Comparison of ENCODE assay signal across 8 cellular contexts in genomic region chr11:16791494-16791961, GRCh38. TPM values are rescaled to one million over a fixed set of nuclear protein-coding genes. Genes with fewer than 3 reads are reported as not detected.
DNase-seq lines count a peak whose midpoint lies in the region; ATAC-seq and TF ChIP-seq lines count a peak whose summit lies in the region.

No MANE protein-coding gene starts in this region.

- H3K27me3 ChIP-seq in Peyer's patch (no peaks in the 10 kb centered on the region), fibroblast of lung (ENCODE audit: control insufficient read depth, insufficient read depth, low read length) (no peaks in the 10 kb centered on the region), trophoblast cell (ENCODE audit: insufficient read depth, low read length) (no peaks in the 10 kb centered on the region)

- H2AFZ ChIP-seq in fibroblast of lung (ENCODE audit: low read length), result peak overlapping the region; percentile 63
- H2AFZ ChIP-seq in trophoblast cell (ENCODE audit: insufficient read depth, low read length, poor library complexity), result no peak overlapping the region

- no CpG with 5 or more reads among the region's 9 CpGs for WGBS in trophoblast cell (ENCODE audit: extremely low coverage, insufficient coverage, insufficient read length)

- H3K4ac ChIP-seq in trophoblast cell (ENCODE audit: low read depth, low read length), result no peak overlapping the region

- no peak overlapping the region for H3K9ac ChIP-seq in fibroblast of lung (ENCODE audit: insufficient read depth, low read length)
- no peak overlapping the region for H3K9ac ChIP-seq in trophoblast cell (ENCODE audit: low read length)

- H2AK5ac ChIP-seq in trophoblast cell (ENCODE audit: low read length), result peak overlapping the region; percentile 8

- no peak overlapping the region for H2BK5ac ChIP-seq in trophoblast cell (ENCODE audit: low read depth, low read length, poor library complexity)

- H3K79me2 ChIP-seq in fibroblast of lung (ENCODE audit: control insufficient read depth, insufficient read depth, low read length) (no peaks in the 10 kb centered on the region), trophoblast cell (ENCODE audit: control insufficient read depth, insufficient read depth, low read length, poor library complexity) (no peaks in the 10 kb centered on the region)

- peak overlapping the region; percentile 22 for H4K91ac ChIP-seq in trophoblast cell (ENCODE audit: low read depth, low read length)

- H3K9me3 ChIP-seq in Peyer's patch (no peaks in the 10 kb centered on the region), fibroblast of lung (ENCODE audit: control insufficient read depth, insufficient read depth, low read depth, low read length) (no peaks in the 10 kb centered on the region), trophoblast cell (ENCODE audit: insufficient read depth, low read depth, low read length) (no peaks in the 10 kb centered on the region)

- no peak overlapping the region for H3K14ac ChIP-seq in trophoblast cell (ENCODE audit: low read length)

- no peak overlapping the region for H4K8ac ChIP-seq in trophoblast cell (ENCODE audit: low read depth, low read length)

- TF ChIP-seq CTCF in Peyer's patch (IDR thresholded peaks at IDR 0.05) (no peak), fibroblast of lung (conservative IDR thresholded peaks at IDR 0.05 in 1 of 2, IDR thresholded peaks at IDR 0.05 in 1 of 2; ENCODE audit: low read depth in 1 of 2, low read length in 2 of 2) (no peak)

- H3K23ac ChIP-seq in trophoblast cell (ENCODE audit: low read length), result no peak overlapping the region

- H3K27ac ChIP-seq in Peyer's patch (peak overlapping the region in 3 of 4 donors; percentile 41 to 58 (median 53)), fibroblast of lung (ENCODE audit: insufficient read depth, low read length) (peak overlapping the region; percentile 85), trophoblast cell (ENCODE audit: low read depth, low read length) (peak overlapping the region; percentile 66)

- H3K18ac ChIP-seq in trophoblast cell (ENCODE audit: low read length), result peak overlapping the region; percentile 68

- ATAC-seq in GM18505 (IDR thresholded peaks at IDR 0.05; ENCODE audit: unreplicated experiment) (no peak), HG02885 (IDR thresholded peaks at IDR 0.05; ENCODE audit: poor library complexity, unreplicated experiment) (no peak), HG03196 (IDR thresholded peaks at IDR 0.05; ENCODE audit: unreplicated experiment) (no peak)

- TF ChIP-seq POLR2A in Peyer's patch (IDR thresholded peaks at IDR 0.05), result no peak
- no peak for TF ChIP-seq POLR2A in GM18505 (IDR thresholded peaks at IDR 0.05; ENCODE audit: borderline replicate concordance, extremely low read depth, insufficient read depth, insufficient read length)

- H3K4me3 ChIP-seq in Peyer's patch (no peak overlapping the region), fibroblast of lung (replicated peaks in 1 of 4; ENCODE audit: control extremely low read depth in 1 of 4, insufficient read depth in 1 of 4, low read depth in 3 of 4, low read length in 4 of 4) (peak overlapping the region in 1 of 4 experiments; percentile 23), trophoblast cell (ENCODE audit: low read depth, low read length) (no peak overlapping the region)

- no peak overlapping the region for H2BK12ac ChIP-seq in trophoblast cell (ENCODE audit: low read length)

- DNase-seq in Caki2 (ENCODE audit: low read depth), result peak; percentile 81
- DNase-seq in Peyer's patch, result no peak
- DNase-seq in fibroblast of lung (ENCODE audit: low read depth in 2 of 2), result peak; percentile 92 to 98
- DNase-seq in trophoblast cell, result peak; percentile 67 to 82
- DNase-seq in retina, result no peak

- H3K36me3 ChIP-seq in Peyer's patch (peaks cover 0 to 24% (median 0%) of the 10 kb centered on the region in 3 donors), fibroblast of lung (ENCODE audit: control insufficient read depth, insufficient read depth, low read length) (no peaks in the 10 kb centered on the region), trophoblast cell (ENCODE audit: control insufficient read depth in 1 of 2, insufficient read depth in 2 of 2, low read length in 2 of 2) (peaks cover 50 to 62% of the 10 kb centered on the region in 2 experiments)

- no peak overlapping the region for H4K12ac ChIP-seq in trophoblast cell (ENCODE audit: low read depth, low read length)

- no peaks in the 10 kb centered on the region for H4K20me1 ChIP-seq in fibroblast of lung (ENCODE audit: control insufficient read depth, extremely low read depth, insufficient read depth, low read length)

- H3K4me2 ChIP-seq in fibroblast of lung (ENCODE audit: extremely low read depth, insufficient read depth, low read length), result peak overlapping the region; percentile 81
- H3K4me2 ChIP-seq in trophoblast cell (ENCODE audit: low read length), result no peak overlapping the region

- H3K79me1 ChIP-seq in trophoblast cell (ENCODE audit: low read length), result peaks cover 8% of the 10 kb centered on the region

- in situ Hi-C loops in Caki2 (cut with HindIII; ENCODE audit: low pct_unique_long_range_greater_than_20kb, low sequenced_read_pairs), result no loop called here

- H2BK120ac ChIP-seq in trophoblast cell (ENCODE audit: insufficient read depth, low read length, poor library complexity), result no peak overlapping the region

- H3K4me1 ChIP-seq in Peyer's patch (peaks cover 0 to 2% (median 0%) of the 10 kb centered on the region in 4 donors), fibroblast of lung (ENCODE audit: control insufficient read depth, extremely low read depth, insufficient read depth, low read length) (peaks cover 10% of the 10 kb centered on the region), trophoblast cell (ENCODE audit: control insufficient read depth in 1 of 2, insufficient read depth in 2 of 2, low read length in 2 of 2) (peaks cover 5 to 16% of the 10 kb centered on the region in 2 experiments)

RNA-seq across cellular contexts. Expression of gene C11orf58, which starts 53.1 kb away (rescaled TPM):
- 109 and 121 TPM in 2 replicates for total RNA-seq in Caki2 (2014; rRNA removed; shearing (Covaris generic); ENCODE audit: low replicate concordance)
- total RNA-seq in Peyer's patch, result 100 to 1,000 TPM in 1 of 4 donors, 10 to 100 TPM in 3; 47.9 to 143 (median 80.3) TPM
- 183 and 224 TPM in 2 replicates for total RNA-seq in fibroblast of lung
- polyA plus RNA-seq in fibroblast of lung, result 184 and 209 TPM in 2 replicates
- 227 and 255 TPM in 2 replicates for polyA plus RNA-seq in fibroblast of lung (2012)
- 8.9 and 28.8 TPM in 2 replicates for polyA minus RNA-seq in fibroblast of lung (ENCODE audit: low replicate concordance)
- 114 and 118 TPM in 2 replicates for polyA plus RNA-seq in trophoblast cell (2013)

Comparison
In these comparisons a context has a peak if more than half of its experiments do, and no peak if none do; other contexts are left out.
1. DNase-seq: peak in Caki2 (single experiment), fibroblast of lung (2 of 2) and trophoblast cell (2 of 2); none in Peyer's patch (0 of 3) and retina (single experiment).
2. Peak in every context shown above with its lines, with median percentiles within 50 percentile points of each other: H3K27ac ChIP-seq.